8 cellular contexts compared by ENCODE assay signal in the genomic region with DNA sequence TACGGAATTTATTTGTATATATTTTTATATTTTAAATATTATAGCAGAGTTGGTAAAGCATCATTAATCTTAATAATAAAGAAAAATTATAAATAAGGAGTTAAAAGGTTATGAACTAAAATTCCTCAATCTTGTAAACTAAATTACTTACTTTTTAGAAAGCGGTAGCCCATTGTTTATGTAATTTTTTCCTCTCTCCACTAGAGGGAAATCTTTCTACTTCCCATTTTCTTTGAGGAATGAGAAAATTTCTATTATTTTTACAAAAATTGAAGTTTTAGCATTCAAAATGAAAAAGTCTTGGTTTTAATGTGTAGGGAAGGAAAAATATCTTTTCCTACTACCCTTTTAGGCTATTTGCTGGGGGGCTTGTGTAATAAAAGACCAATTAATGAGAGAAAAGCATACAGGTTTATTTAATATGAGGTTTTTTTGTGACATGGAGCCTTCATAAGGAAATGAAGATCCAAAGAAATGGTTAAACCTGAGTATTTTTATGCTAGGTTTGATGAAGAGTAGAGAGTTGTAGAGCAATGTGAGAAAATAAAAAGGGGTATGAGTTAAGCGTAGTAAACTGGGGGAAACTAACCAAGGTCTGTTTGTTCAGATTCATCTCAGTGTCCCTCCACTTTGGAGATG.
DNase-seq lines count a peak whose midpoint lies in the region; ATAC-seq and TF ChIP-seq lines count a peak whose summit lies in the region.

No MANE protein-coding gene starts in this region.

- H3K36me3 Mint-ChIP-seq in activated CD4-positive, alpha-beta T cell treated with anti-CD3 and anti-CD28 coated beads for 36 hours (ENCODE audit: low read depth), result peaks cover 3% of the 10 kb centered on the region
- peaks cover 27% of the 10 kb centered on the region for H3K36me3 Mint-ChIP-seq in effector memory CD8-positive, alpha-beta T cell (ENCODE audit: insufficient read depth)

- no peak overlapping the region for H3K4me2 ChIP-seq in OCI-LY1 (ENCODE audit: low read length)

- peak; percentile 52 for TF ChIP-seq CTCF in OCI-LY1 (IDR thresholded peaks at IDR 0.05; ENCODE audit: low read length)
- TF ChIP-seq CTCF in esophagus muscularis mucosa (IDR thresholded peaks at IDR 0.05), result peak in 2 of 3 experiments; percentile 34 to 52
- peak in 2 of 3 experiments; percentile 6 to 65 for TF ChIP-seq CTCF in testis (IDR thresholded peaks at IDR 0.05)
- peak in 3 of 6 experiments; percentile 22 to 43 (median 29) for TF ChIP-seq CTCF in thyroid gland (IDR thresholded peaks at IDR 0.05)

- no peak overlapping the region for H3K4me3 Mint-ChIP-seq in activated CD4-positive, alpha-beta T cell treated with anti-CD3 and anti-CD28 coated beads for 36 hours
- H3K4me3 Mint-ChIP-seq in effector memory CD8-positive, alpha-beta T cell, result no peak overlapping the region

- WGBS in esophagus muscularis mucosa, result 82% methylated on average over 3 of the region's 3 CpGs
- 77 to 79% methylated on average over 3 of the region's 3 CpGs for WGBS in testis, 2 donors
- WGBS in thyroid gland, 2 donors, result 89 to 90% methylated on average over 3 of the region's 3 CpGs

- no peak overlapping the region for H2AFZ ChIP-seq in OCI-LY1 (ENCODE audit: low read length)

- no peak for TF ChIP-seq EP300 in esophagus muscularis mucosa (IDR thresholded peaks at IDR 0.05)

- H3K79me2 ChIP-seq in OCI-LY1 (ENCODE audit: insufficient read depth, low read length), result no peaks in the 10 kb centered on the region

- H3K27ac ChIP-seq in OCI-LY1 (ENCODE audit: low read depth, low read length, poor library complexity, severe bottlenecking) (no peak overlapping the region), esophagus muscularis mucosa (replicated peaks in 1 of 4) (no peak overlapping the region), testis (no peak overlapping the region), thyroid gland (no peak overlapping the region)

- H4K20me1 ChIP-seq in OCI-LY1 (ENCODE audit: insufficient read depth, low read length), result no peaks in the 10 kb centered on the region

- H3F3A ChIP-seq in OCI-LY1 (ENCODE audit: insufficient read depth, low read length), result no peaks in the 10 kb centered on the region

- no peaks in the 10 kb centered on the region for H3K9me2 ChIP-seq in OCI-LY1 (ENCODE audit: low read depth, low read length)

- peaks cover 2% of the 10 kb centered on the region for H3K4me1 Mint-ChIP-seq in activated CD4-positive, alpha-beta T cell treated with anti-CD3 and anti-CD28 coated beads for 36 hours
- peaks cover 0 to 3% of the 10 kb centered on the region in 2 donors for H3K4me1 Mint-ChIP-seq in effector memory CD8-positive, alpha-beta T cell (ENCODE audit: low read depth in 2 of 2)

- peak overlapping the region; percentile 51 for H3K27ac Mint-ChIP-seq in activated CD4-positive, alpha-beta T cell treated with anti-CD3 and anti-CD28 coated beads for 36 hours
- peak overlapping the region in 1 of 2 donors; percentile 19 for H3K27ac Mint-ChIP-seq in effector memory CD8-positive, alpha-beta T cell

- CTCF ChIA-PET in activated CD4-positive, alpha-beta T cell treated with anti-CD3 and anti-CD28 coated beads for 36 hours (lab: Charles Lee), result interaction anchor here (3.4 to 5.1 kb wide), 2 partner anchors 268 kb away, joined by 17 to 42 read pairs; no protein-coding TSS in a partner anchor

- POLR2A ChIA-PET in activated CD4-positive, alpha-beta T cell treated with anti-CD3 and anti-CD28 coated beads for 36 hours (lab: Charles Lee), result no interaction called here

- no peaks in the 10 kb centered on the region for H3K4me1 ChIP-seq in OCI-LY1 (ENCODE audit: insufficient read depth, low read length, severe bottlenecking)
- H3K4me1 ChIP-seq in esophagus muscularis mucosa, result no peaks in the 10 kb centered on the region
- H3K4me1 ChIP-seq in testis, result no peaks in the 10 kb centered on the region
- H3K4me1 ChIP-seq in thyroid gland, result no peaks in the 10 kb centered on the region

- H3K27me3 ChIP-seq in OCI-LY1 (ENCODE audit: insufficient read depth, low read length), result no peaks in the 10 kb centered on the region
- no peaks in the 10 kb centered on the region for H3K27me3 ChIP-seq in esophagus muscularis mucosa
- no peaks in the 10 kb centered on the region for H3K27me3 ChIP-seq in testis
- H3K27me3 ChIP-seq in thyroid gland, result no peaks in the 10 kb centered on the region

- no peak for DNase-seq in activated CD4-positive, alpha-beta T cell treated with anti-CD3 and anti-CD28 coated beads for 36 hours
- no peak for DNase-seq in activated CD4-positive, alpha-beta T cell treated with anti-CD3 and anti-CD28 coated beads, Interleukin-2, amount 50 U/mL, for 1 hour
- DNase-seq in esophagus muscularis mucosa (ENCODE audit: extremely low spot score) (no peak), testis (no peak), thyroid gland (no peak)
- DNase-seq in effector memory CD8-positive, alpha-beta T cell, result no peak

- peaks cover 4% of the 10 kb centered on the region; the same call in 1 of the 2 replicates for H3K36me3 ChIP-seq in OCI-LY1 (ENCODE audit: insufficient read depth, low read length)
- peaks cover 0 to 69% (median 27%) of the 10 kb centered on the region in 4 donors for H3K36me3 ChIP-seq in esophagus muscularis mucosa
- no peaks in the 10 kb centered on the region for H3K36me3 ChIP-seq in testis (ENCODE audit: low read depth, missing control alignments)
- H3K36me3 ChIP-seq in thyroid gland, result peaks cover 4 to 18% of the 10 kb centered on the region in 2 donors

- TF ChIP-seq POLR2A in esophagus muscularis mucosa (IDR thresholded peaks at IDR 0.05; ENCODE audit: low read depth), result no peak
- no peak for TF ChIP-seq POLR2A in testis (IDR thresholded peaks at IDR 0.05)
- TF ChIP-seq POLR2A in thyroid gland (IDR thresholded peaks at IDR 0.05), result no peak

- H3K4me3 ChIP-seq in OCI-LY1 (ENCODE audit: low read depth, low read length, poor library complexity, severe bottlenecking) (no peak overlapping the region), esophagus muscularis mucosa (no peak overlapping the region), testis (no peak overlapping the region), thyroid gland (replicated peaks in 1 of 3) (no peak overlapping the region)

- no peak for ATAC-seq in activated CD4-positive, alpha-beta T cell treated with anti-CD3 and anti-CD28 coated beads for 36 hours
- ATAC-seq in effector memory CD8-positive, alpha-beta T cell (replicated peaks), result no peak
- ATAC-seq in esophagus mucosa, result no peak

- H3K9ac ChIP-seq in OCI-LY1 (ENCODE audit: low read length), result no peak overlapping the region

- H3K9me3 ChIP-seq in OCI-LY1 (ENCODE audit: low read length) (no peaks in the 10 kb centered on the region), esophagus muscularis mucosa (no peaks in the 10 kb centered on the region), testis (no peaks in the 10 kb centered on the region), thyroid gland (no peaks in the 10 kb centered on the region)

- H3K27me3 Mint-ChIP-seq in activated CD4-positive, alpha-beta T cell treated with anti-CD3 and anti-CD28 coated beads for 36 hours, result no peaks in the 10 kb centered on the region
- H3K27me3 Mint-ChIP-seq in effector memory CD8-positive, alpha-beta T cell, result no peaks in the 10 kb centered on the region

- H3K9me3 Mint-ChIP-seq in activated CD4-positive, alpha-beta T cell treated with anti-CD3 and anti-CD28 coated beads for 36 hours (ENCODE audit: low read depth), result no peaks in the 10 kb centered on the region
- no peaks in the 10 kb centered on the region for H3K9me3 Mint-ChIP-seq in effector memory CD8-positive, alpha-beta T cell

- intact Hi-C loops in activated CD4-positive, alpha-beta T cell treated with anti-CD3 and anti-CD28 coated beads for 36 hours (cut with DNase I, micrococcal nuclease), result loop anchor here (1.0 to 10.0 kb wide), 4 partner anchors 142 to 612 kb away; a partner anchor contains a TSS
- intact Hi-C loops in esophagus muscularis mucosa (cut with DNase I), result no loop called here
- intact Hi-C loops in testis (cut with DNase I; ENCODE audit: low total_unique reads), result no loop called here
- intact Hi-C loops in thyroid gland (cut with DNase I), result no loop called here

Comparison
In these comparisons a context has a peak if more than half of its experiments do, and no peak if none do; other contexts are left out.
1. intact Hi-C loops: an anchor here in activated CD4-positive, alpha-beta T cell treated with anti-CD3 and anti-CD28 coated beads for 36 hours (1.0 to 10.0 kb wide); none called in esophagus muscularis mucosa, testis and thyroid gland.